8 cellular contexts compared by ENCODE assay signal in the genomic region with DNA sequence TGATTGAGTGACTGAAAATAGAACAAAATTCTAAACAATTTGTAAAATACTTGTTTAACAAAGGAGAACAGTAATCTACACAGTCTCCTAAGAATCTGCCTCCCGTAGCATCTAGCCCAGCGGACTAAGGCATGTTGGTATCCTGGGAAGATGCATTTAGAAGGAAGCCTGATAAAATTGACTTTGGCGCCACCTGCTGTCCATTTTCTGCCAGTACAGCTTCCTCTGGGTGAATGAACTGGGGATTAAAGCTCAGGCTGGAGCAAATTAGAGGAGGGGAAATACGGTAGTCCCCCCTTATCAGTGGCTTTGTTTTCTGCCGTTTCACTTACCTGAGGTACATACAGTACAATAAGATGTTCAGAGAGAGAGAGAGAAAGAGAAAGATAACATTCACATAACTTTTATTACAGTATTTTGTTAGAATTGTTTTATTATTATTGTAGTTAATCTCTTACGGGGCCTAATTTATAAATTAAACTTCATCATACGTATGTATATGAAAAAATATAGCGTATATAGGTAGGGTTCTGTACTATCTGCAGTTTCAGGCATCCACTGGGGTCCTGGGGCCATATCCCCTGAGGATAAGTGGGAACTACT.
DNase-seq lines count a peak whose midpoint lies in the region; ATAC-seq, FAIRE-seq and TF ChIP-seq lines count a peak whose summit lies in the region.

No MANE protein-coding gene starts in this region.

- H3K4me1 ChIP-seq in neutrophil (ENCODE audit: control insufficient read depth in 1 of 2, insufficient read depth in 1 of 2, low read depth in 1 of 2, low read length in 1 of 2), result no peaks in the 10 kb centered on the region
- no peaks in the 10 kb centered on the region for H3K4me1 ChIP-seq in thoracic aorta (ENCODE audit: control insufficient read depth in 1 of 2, low read depth in 2 of 2)

- H3K4me1 Mint-ChIP-seq in activated T-helper 1 cell treated with anti-CD3 and anti-CD28 coated beads, Interleukin-12 subunit alpha, Interleukin-12 subunit beta, Interleukin-2, Interleukin-4 antibody, amounts not matched to agents 30 ng/mL and 10 ng/mL and 1 ng/mL, durations not matched to agents 14 hours and 24 hours and 36 hours (ENCODE audit: low read depth), result peaks cover 4% of the 10 kb centered on the region

- H3K27me3 ChIP-seq in neutrophil (peaks cover 19% of the 10 kb centered on the region), thoracic aorta (replicated peaks; ENCODE audit: insufficient read depth) (no peaks in the 10 kb centered on the region)

- H3K36me3 Mint-ChIP-seq in activated T-helper 1 cell treated with anti-CD3 and anti-CD28 coated beads, Interleukin-12 subunit alpha, Interleukin-12 subunit beta, Interleukin-2, Interleukin-4 antibody, amounts not matched to agents 30 ng/mL and 10 ng/mL and 1 ng/mL, durations not matched to agents 14 hours and 24 hours and 36 hours (ENCODE audit: low read depth), result no peaks in the 10 kb centered on the region

- FAIRE-seq in A204.1 (lab: Jason Lieb, UNC), result peak; percentile 83

- H3K27ac ChIP-seq in neutrophil (no peak overlapping the region), thoracic aorta (no peak overlapping the region)

- H3K36me3 ChIP-seq in neutrophil (no peaks in the 10 kb centered on the region), thoracic aorta (no peaks in the 10 kb centered on the region)

- peaks cover 6% of the 10 kb centered on the region for H3K27me3 Mint-ChIP-seq in activated T-helper 1 cell treated with anti-CD3 and anti-CD28 coated beads, Interleukin-12 subunit alpha, Interleukin-12 subunit beta, Interleukin-2, Interleukin-4 antibody, amounts not matched to agents 30 ng/mL and 10 ng/mL and 1 ng/mL, durations not matched to agents 14 hours and 24 hours and 36 hours (ENCODE audit: insufficient read depth)

- no peaks in the 10 kb centered on the region for H3K9me3 Mint-ChIP-seq in activated T-helper 1 cell treated with anti-CD3 and anti-CD28 coated beads, Interleukin-12 subunit alpha, Interleukin-12 subunit beta, Interleukin-2, Interleukin-4 antibody, amounts not matched to agents 30 ng/mL and 10 ng/mL and 1 ng/mL, durations not matched to agents 14 hours and 24 hours and 36 hours

- no peak overlapping the region for H3K27ac Mint-ChIP-seq in activated T-helper 1 cell treated with anti-CD3 and anti-CD28 coated beads, Interleukin-12 subunit alpha, Interleukin-12 subunit beta, Interleukin-2, Interleukin-4 antibody, amounts not matched to agents 30 ng/mL and 10 ng/mL and 1 ng/mL, durations not matched to agents 14 hours and 24 hours and 36 hours

- ATAC-seq in thoracic aorta (ENCODE audit: insufficient number of reproducible peaks, low FRiP score, low read depth), result peak; percentile 77

- TF ChIP-seq CTCF in GM12875 (IDR thresholded peaks at IDR 0.05; ENCODE audit: borderline replicate concordance, insufficient read depth, low read depth, low read length) (peak; percentile 76), fibroblast of villous mesenchyme (IDR thresholded peaks at IDR 0.05; ENCODE audit: insufficient read depth, low read depth, low read length) (peak; percentile 88), neutrophil (IDR thresholded peaks at IDR 0.05) (peak; percentile 86), thoracic aorta (IDR thresholded peaks at IDR 0.05) (peak; percentile 92)

- no peak overlapping the region for H3K4me3 Mint-ChIP-seq in activated T-helper 1 cell treated with anti-CD3 and anti-CD28 coated beads, Interleukin-12 subunit alpha, Interleukin-12 subunit beta, Interleukin-2, Interleukin-4 antibody, amounts not matched to agents 30 ng/mL and 10 ng/mL and 1 ng/mL, durations not matched to agents 14 hours and 24 hours and 36 hours

- H3K4me3 ChIP-seq in GM12875 (ENCODE audit: low read depth, low read length) (no peak overlapping the region), fibroblast of villous mesenchyme (ENCODE audit: low read depth, low read length) (no peak overlapping the region), neutrophil (ENCODE audit: low read depth in 1 of 2, low read length in 1 of 2) (no peak overlapping the region), thoracic aorta (no peak overlapping the region)

- DNase-seq in HT1080 (ENCODE audit: low read depth) (peak; percentile 78), RPMI7951 (ENCODE audit: low read depth) (peak; percentile 74), fibroblast of villous mesenchyme (ENCODE audit: low read depth) (peak; percentile 70), thoracic aorta (ENCODE audit: low spot score) (peak; percentile 11)
- peak; percentile 33 for DNase-seq in activated T-helper 1 cell treated with anti-CD3 and anti-CD28 coated beads, Interleukin-12 subunit alpha, Interleukin-12 subunit beta, Interleukin-2, Interleukin-4 antibody, amounts not matched to agents 30 ng/mL and 10 ng/mL and 1 ng/mL, durations not matched to agents 14 hours and 24 hours and 36 hours (ENCODE audit: low spot score)

- intact Hi-C loops in activated T-helper 1 cell treated with anti-CD3 and anti-CD28 coated beads, Interleukin-12 subunit alpha, Interleukin-12 subunit beta, Interleukin-2, Interleukin-4 antibody, amounts not matched to agents 30 ng/mL and 10 ng/mL and 1 ng/mL, durations not matched to agents 14 hours and 24 hours and 36 hours (cut with micrococcal nuclease), result loop anchor here (1.0 to 10.0 kb wide), 6 partner anchors 31 to 774 kb away; no protein-coding TSS in a partner anchor

- H3K9me3 ChIP-seq in neutrophil, result no peaks in the 10 kb centered on the region
- H3K9me3 ChIP-seq in thoracic aorta, result no peaks in the 10 kb centered on the region

Comparison
In these comparisons a context has a peak if more than half of its experiments do, and no peak if none do; other contexts are left out.
1. DNase-seq: peak in every context shown above with its lines; median percentile 78 in HT1080; 74 in RPMI7951; 70 in fibroblast of villous mesenchyme; 33 in activated T-helper 1 cell treated with anti-CD3 and anti-CD28 coated beads, Interleukin-12 subunit alpha, Interleukin-12 subunit beta, Interleukin-2, Interleukin-4 antibody, amounts not matched to agents 30 ng/mL and 10 ng/mL and 1 ng/mL, durations not matched to agents 14 hours and 24 hours and 36 hours; 11 in thoracic aorta.